Comparison of ENCODE assay signal across 17 cellular contexts in genomic region chr1:160836561-160836960, GRCh38. TPM values are rescaled to one million over a fixed set of nuclear protein-coding genes. Genes with fewer than 3 reads are reported as not detected.
DNase-seq lines count a peak whose midpoint lies in the region; ATAC-seq and TF ChIP-seq lines count a peak whose summit lies in the region.
"Had no signal": no experiment of that assay in that cellular context is flagged by ENCODE, and none has a peak within 500 bp of the region (broad histone marks: within the 10 kb centered on the region; RNA-seq: fewer than 3 reads in every experiment).

No MANE protein-coding gene starts in this region.

- peak overlapping the region; percentile 26 to 99 (median 92) for H3K27ac Mint-ChIP-seq in CD8-positive, alpha-beta memory T cell
- H3K27ac Mint-ChIP-seq in T-helper 17 cell (peak overlapping the region; percentile 93), immature natural killer cell (peak overlapping the region in 5 of 6 donors; percentile 92 to 98 (median 97)), Calu3 (ENCODE audit: unreplicated experiment) (no peak overlapping the region)

- H3K4me1 ChIP-seq in CD8-positive, alpha-beta memory T cell (ENCODE audit: insufficient read depth, low read length): peaks cover 71% of the 10 kb centered on the region
- no peaks in the 10 kb centered on the region for H3K4me1 ChIP-seq in osteoblast (ENCODE audit: insufficient read depth, low read length)
- H3K4me1 ChIP-seq: BE2C, gastrocnemius medialis, sigmoid colon had no signal

- H3K79me2 ChIP-seq in osteoblast (ENCODE audit: insufficient read depth, low read length): no peaks in the 10 kb centered on the region

- peaks cover 3% of the 10 kb centered on the region for H3K36me3 ChIP-seq in CD8-positive, alpha-beta memory T cell (ENCODE audit: insufficient read depth, low read length)
- H3K36me3 ChIP-seq in osteoblast (ENCODE audit: insufficient read depth, low read length): no peaks in the 10 kb centered on the region
- H3K36me3 ChIP-seq: BE2C, gastrocnemius medialis, sigmoid colon had no signal

- POLR2A ChIA-PET in CD8-positive, alpha-beta memory T cell (lab: Charles Lee): interaction anchor here (1.2 to 1.6 kb wide), 3 partner anchors 20 to 115 kb away, joined by 4 to 7 read pairs (median 4); no protein-coding TSS in a partner anchor

- peak; percentile 48 to 63 for DNase-seq in AML-193 (lab: John Stamatoyannopoulos, UW)
- no peak for DNase-seq in CD8-positive, alpha-beta memory T cell
- no peak for DNase-seq in T-helper 17 cell
- no peak for DNase-seq in immature natural killer cell
- DNase-seq in osteoblast (ENCODE audit: insufficient read length, low spot score, missing footprints): no peak
- no peak for DNase-seq in Calu3
- DNase-seq in putamen (ENCODE audit: low spot score): no peak
- DNase-seq: BE2C, gastrocnemius medialis, NCI-H1436, NCI-H446 treated with DMSO at 0.1 percent for 48 hours, sigmoid colon, T1000 had no signal

- no peak overlapping the region for H2AFZ ChIP-seq in osteoblast (ENCODE audit: low read length)

- no peak overlapping the region for H3K4me2 ChIP-seq in osteoblast (ENCODE audit: insufficient read depth, low read length)

- H3K27ac ChIP-seq in CD8-positive, alpha-beta memory T cell (ENCODE audit: low read depth, low read length): no peak overlapping the region
- H3K27ac ChIP-seq in osteoblast (ENCODE audit: low read depth, low read length): no peak overlapping the region
- H3K27ac ChIP-seq: gastrocnemius medialis had no signal

- no peaks in the 10 kb centered on the region for H3K27me3 Mint-ChIP-seq in CD8-positive, alpha-beta memory T cell
- H3K27me3 Mint-ChIP-seq in T-helper 17 cell (no peaks in the 10 kb centered on the region), immature natural killer cell (ENCODE audit: low read depth in 3 of 3) (peaks cover 2 to 6% (median 5%) of the 10 kb centered on the region in 3 donors), Calu3 (ENCODE audit: unreplicated experiment) (peaks cover 30% of the 10 kb centered on the region)

- intact Hi-C loops in Calu3 (cut with micrococcal nuclease; ENCODE audit: unreplicated experiment): loop anchor here (5.0 to 10.0 kb wide), 3 partner anchors 46 to 301 kb away; no protein-coding TSS in a partner anchor

- no peaks in the 10 kb centered on the region for H3K27me3 ChIP-seq in CD8-positive, alpha-beta memory T cell (ENCODE audit: insufficient read depth, low read length, poor library complexity, severe bottlenecking)
- no peaks in the 10 kb centered on the region for H3K27me3 ChIP-seq in osteoblast (ENCODE audit: insufficient read depth, low read length)
- H3K27me3 ChIP-seq: BE2C, gastrocnemius medialis, sigmoid colon had no signal

- no peaks in the 10 kb centered on the region for H3K9me3 ChIP-seq in CD8-positive, alpha-beta memory T cell (ENCODE audit: low read length)
- no peaks in the 10 kb centered on the region for H3K9me3 ChIP-seq in T-helper 17 cell (ENCODE audit: control insufficient read depth, low read length, poor library complexity, severe bottlenecking)
- H3K9me3 ChIP-seq in osteoblast (ENCODE audit: low read depth, low read length): no peaks in the 10 kb centered on the region
- H3K9me3 ChIP-seq: BE2C, gastrocnemius medialis, sigmoid colon had no signal

- H3K36me3 Mint-ChIP-seq in CD8-positive, alpha-beta memory T cell: peaks cover 9 to 31% (median 9%) of the 10 kb centered on the region in 3 donors
- H3K36me3 Mint-ChIP-seq in T-helper 17 cell (ENCODE audit: low read depth): no peaks in the 10 kb centered on the region
- peaks cover 30 to 76% (median 39%) of the 10 kb centered on the region in 3 donors for H3K36me3 Mint-ChIP-seq in immature natural killer cell
- H3K36me3 Mint-ChIP-seq in Calu3 (ENCODE audit: insufficient read depth, unreplicated experiment): no peaks in the 10 kb centered on the region

- peak overlapping the region; percentile 29 to 86 (median 64) for H3K4me3 Mint-ChIP-seq in CD8-positive, alpha-beta memory T cell
- peak overlapping the region; percentile 72 for H3K4me3 Mint-ChIP-seq in T-helper 17 cell
- H3K4me3 Mint-ChIP-seq in immature natural killer cell: peak overlapping the region; percentile 51 to 79 (median 63)
- no peak overlapping the region for H3K4me3 Mint-ChIP-seq in Calu3 (ENCODE audit: low read depth, unreplicated experiment)

- BruUV-seq in Calu3 (replicated peaks; lab: Mats Ljungman, UMichigan): no TSS peak

- no peaks in the 10 kb centered on the region for H4K20me1 ChIP-seq in osteoblast (ENCODE audit: insufficient read depth, low read length)

- H3K9me3 Mint-ChIP-seq in CD8-positive, alpha-beta memory T cell: no peaks in the 10 kb centered on the region
- H3K9me3 Mint-ChIP-seq in immature natural killer cell: no peaks in the 10 kb centered on the region
- no peaks in the 10 kb centered on the region for H3K9me3 Mint-ChIP-seq in Calu3 (ENCODE audit: low read depth, unreplicated experiment)

- H3K4me1 Mint-ChIP-seq in CD8-positive, alpha-beta memory T cell: peaks cover 70 to 83% (median 81%) of the 10 kb centered on the region in 3 donors
- H3K4me1 Mint-ChIP-seq in T-helper 17 cell (peaks cover 50% of the 10 kb centered on the region), immature natural killer cell (peaks cover 6 to 78% of the 10 kb centered on the region in 2 donors), Calu3 (ENCODE audit: low read depth, unreplicated experiment) (peaks cover 42% of the 10 kb centered on the region)

- ATAC-seq in T-helper 17 cell: no peak
- ATAC-seq in HG03280 (IDR thresholded peaks at IDR 0.05; ENCODE audit: unreplicated experiment): no peak
- ATAC-seq: gastrocnemius medialis, HCT116 had no signal

- peak overlapping the region; percentile 9 for H3K4me3 ChIP-seq in CD8-positive, alpha-beta memory T cell (ENCODE audit: low read length)
- H3K4me3 ChIP-seq in osteoblast (ENCODE audit: insufficient read depth, low read length): no peak overlapping the region
- H3K4me3 ChIP-seq: gastrocnemius medialis, sigmoid colon had no signal

- CTCF ChIA-PET in CD8-positive, alpha-beta memory T cell (lab: Charles Lee): interaction anchor here (0.8 to 11.2 kb wide), 25 partner anchors 9 to 232 kb away, joined by 3 to 137 read pairs (median 7); partner anchors contain the start of genes CD244, ITLN2 and LY9
- CTCF ChIA-PET in Calu3 (lab: Charles Lee): interaction anchor here (1.2 to 5.5 kb wide), 5 partner anchors 10 to 116 kb away, joined by 3 to 97 read pairs (median 4); partner anchors contain the start of gene ITLN2

- TF ChIP-seq CTCF in osteoblast (IDR thresholded peaks at IDR 0.05; ENCODE audit: extremely low read depth, low read depth, low read length) (no peak), Calu3 (IDR thresholded peaks at IDR 0.05; ENCODE audit: unreplicated experiment) (no peak)

RNA-seq across cellular contexts. Expression of gene CD244, which starts 26.1 kb away (rescaled TPM):
- 1 to 10 TPM; 1.8 to 1.9 TPM for total RNA-seq in CD8-positive, alpha-beta memory T cell
- polyA plus RNA-seq in CD8-positive, alpha-beta memory T cell: 40.7 TPM
- total RNA-seq in T-helper 17 cell: 1 to 10 TPM in 1 of 2 donors, under 1 TPM in 1; 0.73 to 1.4 TPM
- 100 to 1,000 TPM; 301 to 501 (median 410) TPM for polyA plus RNA-seq in immature natural killer cell
- total RNA-seq in osteoblast: not detected in 2 replicates
- not detected in 2 replicates for total RNA-seq in Calu3 (2022)
- total RNA-seq: gastrocnemius medialis, myocyte, RPMI7951 had no signal

RNA-seq across cellular contexts. Expression of gene LY9, which starts 40.6 kb away (rescaled TPM):
- total RNA-seq in CD8-positive, alpha-beta memory T cell: 10 to 100 TPM; 16.4 to 16.5 TPM
- 206 TPM for polyA plus RNA-seq in CD8-positive, alpha-beta memory T cell
- total RNA-seq in T-helper 17 cell (100 to 1,000 TPM in 1 of 2 donors, 10 to 100 TPM in 1; 96.6 to 124 TPM), osteoblast (not detected in 2 replicates), Calu3 (2022) (not detected in 2 replicates)
- polyA plus RNA-seq in immature natural killer cell: 10 to 100 TPM; 46.1 to 68.2 (median 57.2) TPM
- total RNA-seq: gastrocnemius medialis, myocyte, RPMI7951 had no signal

RNA-seq across cellular contexts. Expression of gene ITLN1, which starts 48.4 kb away (rescaled TPM):
- not detected for total RNA-seq in CD8-positive, alpha-beta memory T cell
- not detected for polyA plus RNA-seq in CD8-positive, alpha-beta memory T cell
- not detected for total RNA-seq in T-helper 17 cell
- polyA plus RNA-seq in immature natural killer cell: under 1 TPM in 1 of 3 donors, not detected in 2; 0.77 TPM
- not detected in 2 replicates for total RNA-seq in osteoblast
- 0.54 TPM in 1 of 2 replicates, not detected in the other for total RNA-seq in Calu3 (2022)
- total RNA-seq: myocyte, RPMI7951 had no signal

Comparison
In these comparisons a context has a peak if more than half of its experiments do, and no peak if none do; other contexts are left out.
1. DNase-seq: peak in AML-193 (2 of 2); none in CD8-positive, alpha-beta memory T cell (0 of 5), T-helper 17 cell (0 of 3), immature natural killer cell (0 of 3), osteoblast (single experiment), Calu3 (single experiment) and putamen (single experiment).
2. RNA of gene LY9, which starts 40.6 kb away (total RNA-seq): 96.6 to 124 TPM in T-helper 17 cell and 16.4 to 16.5 TPM in CD8-positive, alpha-beta memory T cell; not detected in Calu3 and not detected in osteoblast; every median in the first group is over 10 times any median in the second.